In genomic region chr7:157792241-157792950, GRCh38 we compare ENCODE assay signal across 7 cellular contexts.
"Had no signal": no experiment of that assay in that cellular context is flagged by ENCODE, and none has a peak within 500 bp of the region (broad histone marks: within the 10 kb centered on the region; RNA-seq: fewer than 3 reads in every experiment).

No MANE protein-coding gene starts in this region.

- H3K27ac Mint-ChIP-seq: H9, IgD-negative memory B cell had no signal

- H3K36me3 Mint-ChIP-seq: IgD-negative memory B cell had no signal

- DNase-seq: GOT3, H9, HCEC 1CT, KG1 had no signal

- H3K27me3 Mint-ChIP-seq: IgD-negative memory B cell had no signal

- ATAC-seq: HepG2 had no signal

- H3K9me3 Mint-ChIP-seq: H9 had no signal

- H3K4me3 Mint-ChIP-seq: H9, IgD-negative memory B cell had no signal

- H3K27ac ChIP-seq: HL-60 had no signal
